In genomic region chr10:73781879-73782748, GRCh38 we compare ENCODE assay signal across 8 cellular contexts. TPM values are rescaled to one million over a fixed set of nuclear protein-coding genes. Genes with fewer than 3 reads are reported as not detected.
DNase-seq lines count a peak whose midpoint lies in the region; ATAC-seq and TF ChIP-seq lines count a peak whose summit lies in the region.

Gene CHCHD1, plus strand, starts transcription at chr10:73782048. Its CDS starts 28 bp downstream, at chr10:73782076.

- H3K4me3 Mint-ChIP-seq in nephron progenitor cell: peak within 1 kb of the TSS; percentile 100
- peak within 1 kb of the TSS; percentile 93 for H3K4me3 Mint-ChIP-seq in stimulated activated naive CD8-positive, alpha-beta T cell treated with anti-CD3 and anti-CD28 coated beads, Interleukin-15, Interleukin-2, amounts not matched to agents 100 ng/mL and 50 ng/mL, for 24 hours

- no peaks in the 10 kb centered on the region for H3K27me3 Mint-ChIP-seq in nephron progenitor cell (ENCODE audit: low read depth, poor library complexity)
- no peaks in the 10 kb centered on the region for H3K27me3 Mint-ChIP-seq in stimulated activated naive CD8-positive, alpha-beta T cell treated with anti-CD3 and anti-CD28 coated beads, Interleukin-15, Interleukin-2, amounts not matched to agents 100 ng/mL and 50 ng/mL, for 24 hours

- H3K27ac ChIP-seq in KOPT-K1 (ENCODE audit: low read depth, low read length, poor library complexity, severe bottlenecking) (peak within 1 kb of the TSS; percentile 80), RWPE2 (ENCODE audit: poor library complexity, severe bottlenecking) (peak within 1 kb of the TSS; percentile 62)

- peaks cover 59% of the 10 kb centered on the region for H3K4me1 Mint-ChIP-seq in nephron progenitor cell
- peaks cover 64% of the 10 kb centered on the region for H3K4me1 Mint-ChIP-seq in stimulated activated naive CD8-positive, alpha-beta T cell treated with anti-CD3 and anti-CD28 coated beads, Interleukin-15, Interleukin-2, amounts not matched to agents 100 ng/mL and 50 ng/mL, for 24 hours (ENCODE audit: low read depth)

- H3K36me3 ChIP-seq in KOPT-K1 (ENCODE audit: insufficient read depth, low read length) (peaks cover 32% of the 10 kb centered on the region), RWPE2 (ENCODE audit: low read depth) (peaks cover 43% of the 10 kb centered on the region)

- H3K4me3 ChIP-seq in RWPE2 (ENCODE audit: severe bottlenecking) (peak within 1 kb of the TSS; percentile 73), fibroblast of the aortic adventitia (ENCODE audit: low read depth, low read length) (peak within 1 kb of the TSS; percentile 92)

- no peaks in the 10 kb centered on the region for H3K27me3 ChIP-seq in RWPE2 (ENCODE audit: insufficient read depth, poor library complexity, severe bottlenecking)

- peaks cover 8% of the 10 kb centered on the region for H3K4me1 ChIP-seq in RWPE2 (ENCODE audit: insufficient read depth, poor library complexity, severe bottlenecking)

- H3K9me3 ChIP-seq in KOPT-K1 (ENCODE audit: insufficient read depth, low read length, poor library complexity, severe bottlenecking) (no peaks in the 10 kb centered on the region), RWPE2 (ENCODE audit: severe bottlenecking) (no peaks in the 10 kb centered on the region)

- peaks cover 16% of the 10 kb centered on the region for H3K36me3 Mint-ChIP-seq in nephron progenitor cell (ENCODE audit: low read depth)
- peaks cover 21% of the 10 kb centered on the region for H3K36me3 Mint-ChIP-seq in stimulated activated naive CD8-positive, alpha-beta T cell treated with anti-CD3 and anti-CD28 coated beads, Interleukin-15, Interleukin-2, amounts not matched to agents 100 ng/mL and 50 ng/mL, for 24 hours (ENCODE audit: low read depth)

- no peaks in the 10 kb centered on the region for H3K9me3 Mint-ChIP-seq in nephron progenitor cell
- H3K9me3 Mint-ChIP-seq in stimulated activated naive CD8-positive, alpha-beta T cell treated with anti-CD3 and anti-CD28 coated beads, Interleukin-15, Interleukin-2, amounts not matched to agents 100 ng/mL and 50 ng/mL, for 24 hours: no peaks in the 10 kb centered on the region

- DNase-seq in DMS 273 (lab: John Stamatoyannopoulos, UW; ENCODE audit: unreplicated experiment) (peak; percentile 89), RWPE2 (ENCODE audit: low spot score) (peak; percentile 86), fibroblast of the aortic adventitia (ENCODE audit: low read depth) (peak; percentile 84), nephron progenitor cell (peak; percentile 97)
- peak; percentile 87 for DNase-seq in activated effector memory CD4-positive, alpha-beta T cell treated with Interleukin-2 at 50 U/mL for 16 hours

- ATAC-seq in GM21576 (IDR thresholded peaks at IDR 0.05; ENCODE audit: unreplicated experiment): peak; percentile 36
- peak; percentile 59 for ATAC-seq in RWPE2 (ENCODE audit: low read depth)

- H3K27ac Mint-ChIP-seq in nephron progenitor cell: peak within 1 kb of the TSS; percentile 100
- H3K27ac Mint-ChIP-seq in stimulated activated naive CD8-positive, alpha-beta T cell treated with anti-CD3 and anti-CD28 coated beads, Interleukin-15, Interleukin-2, amounts not matched to agents 100 ng/mL and 50 ng/mL, for 24 hours: peak within 1 kb of the TSS; percentile 93

- TF ChIP-seq CTCF in RWPE2 (IDR thresholded peaks at IDR 0.05; ENCODE audit: poor library complexity, severe bottlenecking): no peak
- TF ChIP-seq CTCF in fibroblast of the aortic adventitia (IDR thresholded peaks at IDR 0.05; ENCODE audit: insufficient read depth, low read length): no peak
- TF ChIP-seq CTCF in nephron progenitor cell (IDR thresholded peaks at IDR 0.05): no peak

RNA-seq across cellular contexts. Expression of gene CHCHD1, which starts in this region (rescaled TPM):
- 12.9 and 20.9 TPM in 2 replicates for total RNA-seq in fibroblast of the aortic adventitia (ENCODE audit: low replicate concordance)

Comparison
In these comparisons a context has a peak if more than half of its experiments do, and no peak if none do; other contexts are left out.
1. Peak in every context shown above with its lines: DNase-seq, ATAC-seq, H3K4me3 ChIP-seq and H3K27ac ChIP-seq.